Comparison of ENCODE assay signal across 1 cellular context in the genomic region with DNA sequence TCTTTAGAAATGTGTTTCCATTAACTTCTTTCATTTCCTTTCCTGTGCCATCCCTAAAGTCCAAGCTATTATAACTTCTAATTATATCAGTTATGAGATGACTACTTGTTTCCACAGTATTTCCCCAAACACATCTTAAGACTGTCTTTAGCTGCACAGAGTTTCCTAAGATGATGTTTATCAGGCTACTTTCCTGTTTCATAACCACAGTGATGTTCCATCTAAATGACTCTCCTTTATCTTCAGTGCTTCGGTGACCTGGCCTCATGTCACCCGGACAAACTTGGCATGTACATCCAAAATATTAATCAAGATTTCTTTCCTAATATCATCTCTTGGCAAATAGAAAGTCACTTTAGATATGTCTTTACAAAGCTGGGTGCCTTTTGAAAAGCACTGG.
TF ChIP-seq lines count a peak whose summit lies in the region.

No MANE protein-coding gene starts in this region.

TF ChIP-seq in WTC11, 78 proteins besides CTCF, POLR2A, EP300 and RAD21 (continued from another document):
- TF ChIP-seq HMGXB4 (CRISPR knock-in tag; IDR thresholded peaks at IDR 0.05): no peak
